29 cellular contexts compared by ENCODE assay signal in the genomic region with DNA sequence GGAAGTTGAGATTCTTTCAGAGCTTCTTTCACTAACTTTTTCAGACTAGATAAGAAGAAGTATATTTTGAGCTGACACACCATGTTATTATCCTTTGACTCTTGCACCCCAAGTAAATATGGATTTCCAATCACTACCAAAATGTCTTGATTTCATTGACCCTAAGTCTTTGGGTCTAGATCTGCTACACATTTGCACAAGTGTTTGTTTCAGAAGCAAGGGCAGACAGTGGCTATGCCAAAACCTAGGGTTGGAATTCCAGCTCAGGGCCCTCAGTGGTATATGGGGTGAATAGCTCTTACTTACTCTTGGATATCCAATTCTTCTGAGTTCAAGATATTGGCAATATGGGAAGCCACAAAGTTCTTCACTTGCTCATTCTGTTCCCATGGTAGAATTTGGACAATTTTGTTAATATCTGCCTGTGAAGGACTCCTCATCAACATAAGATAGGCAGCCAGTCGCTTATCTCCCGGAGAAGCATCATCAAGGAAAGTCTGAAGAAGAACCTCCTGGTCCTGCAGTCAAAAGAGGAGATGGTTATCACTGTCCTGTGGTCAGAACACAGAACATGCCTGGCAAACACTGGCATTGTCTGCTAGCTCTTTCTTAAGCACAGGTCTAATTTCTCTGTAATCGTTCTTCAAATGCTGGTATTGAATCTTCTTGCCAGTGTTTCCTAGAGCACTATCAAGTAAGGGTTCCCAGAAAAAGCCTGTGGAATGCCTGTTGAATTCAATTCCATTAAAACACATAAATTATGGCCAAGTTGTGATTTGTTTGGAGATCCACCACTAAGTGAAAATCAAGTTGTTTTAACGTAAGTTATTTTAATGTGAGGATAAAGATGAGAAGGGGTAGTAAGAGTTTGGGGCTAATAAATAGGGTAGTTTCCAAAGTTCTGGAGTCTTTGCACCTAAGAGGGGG. TPM values are rescaled to one million over a fixed set of nuclear protein-coding genes. Genes with fewer than 3 reads are reported as not detected.
"Had no signal": no experiment of that assay in that cellular context is flagged by ENCODE, and none has a peak within 500 bp of the region (broad histone marks: within the 10 kb centered on the region; RNA-seq: fewer than 3 reads in every experiment).

No MANE protein-coding gene starts in this region.

- H3K4me3 ChIP-seq: esophagus muscularis mucosa, gastroesophageal sphincter, heart left ventricle, hepatocyte, left lung, lower lobe of right lung, mucosa of descending colon had no signal

- H3K36me3 Mint-ChIP-seq: immature natural killer cell, mesothelial cell of epicardium, naive B cell had no signal

- H3K27me3 Mint-ChIP-seq: dendritic cell treated with granulocyte-macrophage colony-stimulating factor and Interleukin-4, amounts not matched to agents 40 ng/mL and 50 ng/mL, for 4 days had no signal

- ATAC-seq: effector memory CD8-positive, alpha-beta T cell; gastroesophageal sphincter; heart left ventricle; left cardiac atrium; left lung; left ventricle myocardium superior; lower lobe of right lung; mucosa of descending colon had no signal

- H3K27me3 ChIP-seq: esophagus muscularis mucosa, gastroesophageal sphincter, heart left ventricle, hepatocyte, left lung had no signal

- FAIRE-seq: colon, endometrium, endothelial cell of umbilical vein, frontal cortex, keratinocyte had no signal

- H2AFZ ChIP-seq: hepatocyte had no signal

- H3K9me3 ChIP-seq: esophagus muscularis mucosa, gastroesophageal sphincter, heart left ventricle, left lung, lower lobe of right lung, mucosa of descending colon had no signal

- H3K4me2 ChIP-seq: hepatocyte had no signal

- H3K4me1 Mint-ChIP-seq: endodermal cell, immature natural killer cell, mesothelial cell of epicardium, naive B cell had no signal

- DNase-seq: cortex of kidney; effector CD8-positive, alpha-beta T cell; effector memory CD8-positive, alpha-beta T cell; heart left ventricle; hypothalamus; immature natural killer cell; left cardiac atrium; left lung; left ventricle myocardium superior; lower lobe of right lung; mesenchymal stem cell; mucosa of descending colon; naive B cell had no signal

- H3K4me1 ChIP-seq: foreskin keratinocyte, heart left ventricle, left lung, lower lobe of right lung had no signal

- H3K27ac ChIP-seq: esophagus muscularis mucosa, foreskin keratinocyte, gastroesophageal sphincter, heart left ventricle, hepatocyte, left lung, lower lobe of right lung had no signal

- H3K36me3 ChIP-seq: gastroesophageal sphincter, left lung, lower lobe of right lung had no signal

- H3K4me3 Mint-ChIP-seq: dendritic cell treated with granulocyte-macrophage colony-stimulating factor and Interleukin-4, amounts not matched to agents 40 ng/mL and 50 ng/mL, for 4 days; effector memory CD8-positive, alpha-beta T cell; endodermal cell; immature natural killer cell; mesothelial cell of epicardium had no signal

- H3K27ac Mint-ChIP-seq: dendritic cell treated with granulocyte-macrophage colony-stimulating factor and Interleukin-4, amounts not matched to agents 40 ng/mL and 50 ng/mL, for 4 days; effector memory CD8-positive, alpha-beta T cell; endodermal cell; immature natural killer cell; mesothelial cell of epicardium had no signal

- H3K9me3 Mint-ChIP-seq: dendritic cell treated with granulocyte-macrophage colony-stimulating factor and Interleukin-4, amounts not matched to agents 40 ng/mL and 50 ng/mL, for 4 days; effector memory CD8-positive, alpha-beta T cell; endodermal cell; immature natural killer cell; naive B cell had no signal

- H3K79me2 ChIP-seq: hepatocyte had no signal

RNA-seq across cellular contexts. Expression of a gene that starts 15.6 kb away (rescaled TPM):
- total RNA-seq: epithelial cell of proximal tubule, foreskin keratinocyte, kidney epithelial cell, myocyte had no signal
- polyA plus RNA-seq: fibroblast of lung, foreskin keratinocyte, immature natural killer cell had no signal
